Comparison of ENCODE assay signal across 39 cellular contexts in genomic region chr19:45879971-45880370, GRCh38. TPM values are rescaled to one million over a fixed set of nuclear protein-coding genes. Genes with fewer than 3 reads are reported as not detected.
"Had no signal": no experiment of that assay in that cellular context is flagged by ENCODE, and none has a peak within 500 bp of the region (broad histone marks: within the 10 kb centered on the region; RNA-seq: fewer than 3 reads in every experiment).

No MANE protein-coding gene starts in this region.

- H3K4me3 Mint-ChIP-seq: activated CD4-positive, alpha-beta memory T cell treated with anti-CD3 and anti-CD28 coated beads for 36 hours; activated CD4-positive, alpha-beta T cell treated with anti-CD3 and anti-CD28 coated beads, Interleukin-2, amount 10 ng/mL, durations not matched to agents 24 days and 14 days; activated naive CD8-positive, alpha-beta T cell; brain; immature natural killer cell; memory B cell; naive thymus-derived CD4-positive, alpha-beta T cell; stimulated activated effector memory CD8-positive, alpha-beta T cell treated with anti-CD3 and anti-CD28 coated beads, Interleukin-12 subunit alpha, Interleukin-12 subunit beta, amount 100 ng/mL, for 72 hours; stimulated activated naive CD8-positive, alpha-beta T cell treated with anti-CD3 and anti-CD28 coated beads, Interleukin-15, amount 100 ng/mL, for 72 hours had no signal

- H3K36me3 ChIP-seq: prostate gland, upper lobe of right lung had no signal

- H3K4me3 ChIP-seq: cardiac muscle cell, coronary artery, dorsolateral prefrontal cortex, prostate gland, sigmoid colon, thyroid gland, upper lobe of right lung had no signal

- H3K27ac ChIP-seq: cardiac muscle cell, coronary artery, dorsolateral prefrontal cortex, sigmoid colon, thyroid gland, upper lobe of right lung had no signal

- FAIRE-seq: kidney, small intestine had no signal

- H3K9me3 Mint-ChIP-seq: activated CD4-positive, alpha-beta memory T cell treated with anti-CD3 and anti-CD28 coated beads for 36 hours; activated CD4-positive, alpha-beta T cell treated with anti-CD3 and anti-CD28 coated beads, Interleukin-2, amount 10 ng/mL, durations not matched to agents 24 days and 14 days; activated T-helper 2 cell treated with anti-CD3 and anti-CD28 coated beads, Interferon-gamma antibody, Interleukin-2, Interleukin-4, amounts not matched to agents 10 μg/mL and 5 μg/mL and 100 μg/mL, durations not matched to agents 14 hours and 24 hours and 36 hours; immature natural killer cell; memory B cell; stimulated activated effector memory CD8-positive, alpha-beta T cell treated with anti-CD3 and anti-CD28 coated beads, Interleukin-12 subunit alpha, Interleukin-12 subunit beta, amount 100 ng/mL, for 72 hours; stimulated activated naive CD8-positive, alpha-beta T cell treated with anti-CD3 and anti-CD28 coated beads, Interleukin-15, amount 100 ng/mL, for 72 hours had no signal

- ATAC-seq: left colon; naive thymus-derived CD4-positive, alpha-beta T cell; stimulated activated effector memory CD8-positive, alpha-beta T cell treated with anti-CD3 and anti-CD28 coated beads, Interleukin-12 subunit alpha, Interleukin-12 subunit beta, amount 100 ng/mL, for 72 hours; stimulated activated naive CD8-positive, alpha-beta T cell treated with anti-CD3 and anti-CD28 coated beads, Interleukin-15, amount 100 ng/mL, for 72 hours; upper lobe of right lung had no signal

- H3K9me3 ChIP-seq: prostate gland, sigmoid colon, thyroid gland, upper lobe of right lung had no signal

- DNase-seq: activated CD4-positive, alpha-beta memory T cell treated with anti-CD3 and anti-CD28 coated beads for 36 hours; activated CD4-positive, alpha-beta T cell treated with anti-CD3 and anti-CD28 coated beads, Interleukin-2, amount 10 ng/mL, durations not matched to agents 24 days and 14 days; activated CD4-positive, CD25-positive, alpha-beta regulatory T cell treated with anti-CD3 and anti-CD28 coated beads, Interleukin-2, amount 50 U/mL, for 72 hours; activated CD8-positive, alpha-beta memory T cell treated with anti-CD3 and anti-CD28 coated beads, Interleukin-2, amount 50 U/mL, for 4 hours; activated T-cell treated with anti-CD3 and anti-CD28 coated beads, Interleukin-2, amount 50 U/mL, for 1 hour; aorta; cerebellar nuclear complex; dorsolateral prefrontal cortex; effector memory CD4-positive, alpha-beta T cell; foreskin fibroblast; head of caudate nucleus; hypothalamus; immature natural killer cell; kidney; left colon; midbrain; naive thymus-derived CD4-positive, alpha-beta T cell; retina; sigmoid colon; small intestine; stimulated activated CD4-positive, alpha-beta T cell treated with anti-CD3 and anti-CD28 coated beads, Interleukin-4, amount 100 ng/mL, for 24 hours; stimulated activated naive CD8-positive, alpha-beta T cell treated with anti-CD3 and anti-CD28 coated beads, Interleukin-15, amount 100 ng/mL, for 72 hours; T-helper 2 cell; thyroid gland; upper lobe of right lung had no signal

- H3K27me3 ChIP-seq: cardiac muscle cell, thyroid gland, upper lobe of right lung had no signal

- H3K27ac Mint-ChIP-seq: activated CD4-positive, alpha-beta memory T cell treated with anti-CD3 and anti-CD28 coated beads for 36 hours; activated CD4-positive, alpha-beta T cell treated with anti-CD3 and anti-CD28 coated beads, Interleukin-2, amount 10 ng/mL, durations not matched to agents 24 days and 14 days; activated naive CD8-positive, alpha-beta T cell; activated T-helper 2 cell treated with anti-CD3 and anti-CD28 coated beads, Interferon-gamma antibody, Interleukin-2, Interleukin-4, amounts not matched to agents 10 μg/mL and 5 μg/mL and 100 μg/mL, durations not matched to agents 14 hours and 24 hours and 36 hours; immature natural killer cell; memory B cell; naive thymus-derived CD4-positive, alpha-beta T cell; stimulated activated effector memory CD8-positive, alpha-beta T cell treated with anti-CD3 and anti-CD28 coated beads, Interleukin-12 subunit alpha, Interleukin-12 subunit beta, amount 100 ng/mL, for 72 hours; stimulated activated naive CD8-positive, alpha-beta T cell treated with anti-CD3 and anti-CD28 coated beads, Interleukin-15, amount 100 ng/mL, for 72 hours had no signal

RNA-seq across cellular contexts. Expression of gene FOXA3, which starts 15.8 kb away (rescaled TPM):
- total RNA-seq: naive thymus-derived CD4-positive, alpha-beta T cell; thyroid gland had no signal
- polyA plus RNA-seq: immature natural killer cell; naive thymus-derived CD4-positive, alpha-beta T cell; neural cell had no signal

RNA-seq across cellular contexts. Expression of gene NANOS2, which starts 34.6 kb away (rescaled TPM):
- total RNA-seq: activated CD4-positive, alpha-beta memory T cell treated with anti-CD3 and anti-CD28 coated beads for 36 hours; activated CD4-positive, alpha-beta T cell treated with anti-CD3 and anti-CD28 coated beads, Interleukin-2, amount 10 ng/mL, durations not matched to agents 24 days and 14 days; activated CD8-positive, alpha-beta memory T cell treated with anti-CD3 and anti-CD28 coated beads for 36 hours; activated T-helper 2 cell treated with anti-CD3 and anti-CD28 coated beads, Interferon-gamma antibody, Interleukin-2, Interleukin-4, amounts not matched to agents 10 μg/mL and 5 μg/mL and 100 μg/mL, durations not matched to agents 14 hours and 24 hours and 36 hours; aorta; cardiac muscle cell; kidney; left colon; lower leg skin; naive thymus-derived CD4-positive, alpha-beta T cell; omental fat pad; sigmoid colon; thyroid gland; upper lobe of right lung had no signal
- polyA plus RNA-seq: adipose tissue; aorta; cardiac muscle cell; esophagus; immature natural killer cell; naive thymus-derived CD4-positive, alpha-beta T cell; small intestine had no signal
